In genomic region chr13:50125556-50126377, GRCh38 we compare ENCODE assay signal across 1 cellular context.
TF ChIP-seq lines count a peak whose summit lies in the region.

No MANE protein-coding gene starts in this region.

TF ChIP-seq in K562, 482 proteins besides CTCF, POLR2A, EP300 and RAD21 (continued from another document and continues in another):
- TF ChIP-seq E2F8 (IDR thresholded peaks at IDR 0.05; ENCODE audit: low read depth, partially characterized antibody) (no peak), ZNF347 (CRISPR knock-in tag; IDR thresholded peaks at IDR 0.05; ENCODE audit: low read depth) (no peak), ZNF695 (CRISPR knock-in tag; IDR thresholded peaks at IDR 0.05) (no peak), CEBPB (tag; IDR thresholded peaks at IDR 0.05) (no peak), RBM34 (IDR thresholded peaks at IDR 0.05; ENCODE audit: borderline replicate concordance, insufficient read depth, low read length) (no peak), LCOR (CRISPR knock-in tag; IDR thresholded peaks at IDR 0.05) (no peak; the same call in 1 of the 2 replicates), HMBOX1 (IDR thresholded peaks at IDR 0.05) (no peak), ZNF395 (CRISPR knock-in tag; IDR thresholded peaks at IDR 0.05) (peak; percentile 72; the same call in 1 of the 2 replicates), TCF7L2 (IDR thresholded peaks at IDR 0.05; ENCODE audit: low read depth, low read length) (no peak), ZNF140 (CRISPR knock-in tag; IDR thresholded peaks at IDR 0.05) (no peak), NUFIP1 (IDR thresholded peaks at IDR 0.05; ENCODE audit: partially characterized antibody) (no peak), TARDBP (IDR thresholded peaks at IDR 0.05) (peak; percentile 49; the same call in 1 of the 2 replicates), PYGO2 (tag; IDR thresholded peaks at IDR 0.05) (no peak), HSF4 (CRISPR knock-in tag; IDR thresholded peaks at IDR 0.05; ENCODE audit: borderline replicate concordance) (no peak), SRSF9 (IDR thresholded peaks at IDR 0.05; ENCODE audit: borderline replicate concordance, low read depth, low read length) (no peak), PCBP2 (IDR thresholded peaks at IDR 0.05; ENCODE audit: low read depth, low read length, poor library complexity, severe bottlenecking) (no peak), ZNF518B (CRISPR knock-in tag; IDR thresholded peaks at IDR 0.05) (no peak), ZNF384 (IDR thresholded peaks at IDR 0.05; ENCODE audit: low read depth, low read length) (no peak), SAFB (IDR thresholded peaks at IDR 0.05; ENCODE audit: borderline replicate concordance, low read depth, low read length) (peak; percentile 91), JUN (IDR thresholded peaks at IDR 0.05; ENCODE audit: borderline replicate concordance, low read depth, low read length) (no peak), JUN (CRISPR knock-in tag; IDR thresholded peaks at IDR 0.05; ENCODE audit: borderline replicate concordance) (no peak), ZBTB5 (IDR thresholded peaks at IDR 0.05) (no peak), STAT6 (CRISPR knock-in tag; IDR thresholded peaks at IDR 0.05) (no peak), ID3 (CRISPR knock-in tag; IDR thresholded peaks at IDR 0.05) (no peak), ID3 (tag; IDR thresholded peaks at IDR 0.05) (0 out of 2 replicates have a peak, but pooled peaks have one; percentile 37), STAT5B (CRISPR knock-in tag; IDR thresholded peaks at IDR 0.05) (no peak), GTF2E2 (tag; IDR thresholded peaks at IDR 0.05) (no peak; the same call in 1 of the 2 replicates), REST (CRISPR knock-in tag; IDR thresholded peaks at IDR 0.05; ENCODE audit: low read depth) (no peak), ZNF511 (CRISPR knock-in tag; IDR thresholded peaks at IDR 0.05) (peak; percentile 87), NFE2 (IDR thresholded peaks at IDR 0.05; ENCODE audit: low read depth) (no peak), SFPQ (IDR thresholded peaks at IDR 0.05; ENCODE audit: low read depth, low read length) (no peak), ZNF830 (CRISPR knock-in tag; IDR thresholded peaks at IDR 0.05) (no peak), NFXL1 (CRISPR knock-in tag; IDR thresholded peaks at IDR 0.05) (no peak), ATF1 (CRISPR knock-in tag; IDR thresholded peaks at IDR 0.05) (no peak), ATF1 (tag; IDR thresholded peaks at IDR 0.05) (0 out of 2 replicates have a peak, but pooled peaks have one; percentile 16)
- TF ChIP-seq, protein P1, sequence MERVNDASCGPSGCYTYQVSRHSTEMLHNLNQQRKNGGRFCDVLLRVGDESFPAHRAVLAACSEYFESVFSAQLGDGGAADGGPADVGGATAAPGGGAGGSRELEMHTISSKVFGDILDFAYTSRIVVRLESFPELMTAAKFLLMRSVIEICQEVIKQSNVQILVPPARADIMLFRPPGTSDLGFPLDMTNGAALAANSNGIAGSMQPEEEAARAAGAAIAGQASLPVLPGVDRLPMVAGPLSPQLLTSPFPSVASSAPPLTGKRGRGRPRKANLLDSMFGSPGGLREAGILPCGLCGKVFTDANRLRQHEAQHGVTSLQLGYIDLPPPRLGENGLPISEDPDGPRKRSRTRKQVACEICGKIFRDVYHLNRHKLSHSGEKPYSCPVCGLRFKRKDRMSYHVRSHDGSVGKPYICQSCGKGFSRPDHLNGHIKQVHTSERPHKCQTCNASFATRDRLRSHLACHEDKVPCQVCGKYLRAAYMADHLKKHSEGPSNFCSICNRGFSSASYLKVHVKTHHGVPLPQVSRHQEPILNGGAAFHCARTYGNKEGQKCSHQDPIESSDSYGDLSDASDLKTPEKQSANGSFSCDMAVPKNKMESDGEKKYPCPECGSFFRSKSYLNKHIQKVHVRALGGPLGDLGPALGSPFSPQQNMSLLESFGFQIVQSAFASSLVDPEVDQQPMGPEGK (CRISPR knock-in tag; IDR thresholded peaks at IDR 0.05; ENCODE audit: borderline replicate concordance) = no peak
